Comparison of ENCODE assay signal across 17 cellular contexts in the genomic region with DNA sequence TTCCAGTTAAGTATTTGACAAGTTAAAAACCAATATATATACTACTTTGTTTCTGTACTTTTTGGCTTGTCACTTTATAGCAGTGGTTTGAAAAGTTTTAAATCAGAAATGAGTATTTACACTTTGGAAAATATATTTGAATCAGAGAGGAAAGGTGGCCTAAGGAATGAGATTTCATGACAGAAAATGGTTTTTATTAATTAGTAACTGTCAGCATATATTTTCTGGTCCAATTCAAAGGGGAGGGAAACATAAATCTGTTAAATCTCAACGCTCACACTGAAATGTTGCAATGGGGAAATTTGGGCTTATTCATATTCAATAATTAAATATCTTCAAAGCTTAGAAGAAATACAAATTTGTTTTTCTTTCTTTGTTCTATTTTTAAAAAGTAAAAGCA.
"Had no signal": no experiment of that assay in that cellular context is flagged by ENCODE, and none has a peak within 500 bp of the region (broad histone marks: within the 10 kb centered on the region; RNA-seq: fewer than 3 reads in every experiment).

No MANE protein-coding gene starts in this region.

- H3K27ac ChIP-seq: dorsolateral prefrontal cortex, thoracic aorta, tibial nerve, upper lobe of right lung, uterus had no signal

- H3K4me3 ChIP-seq: dorsolateral prefrontal cortex, mucosa of descending colon, right atrium auricular region, skin epidermis, thoracic aorta, tibial nerve, upper lobe of right lung, uterus had no signal

- H3K27me3 ChIP-seq: dorsolateral prefrontal cortex, right atrium auricular region, tibial nerve, upper lobe of right lung, uterus had no signal

- H3K9me3 ChIP-seq: mucosa of descending colon, right atrium auricular region, thoracic aorta, tibial nerve, upper lobe of right lung, uterus had no signal

- H3K36me3 ChIP-seq: right atrium auricular region, thoracic aorta, upper lobe of right lung, uterus had no signal

- DNase-seq: dorsolateral prefrontal cortex; effector CD4-positive, alpha-beta T cell; kidney; mesenchymal stem cell; mucosa of descending colon; naive thymus-derived CD4-positive, alpha-beta T cell; nucleus accumbens; posterior cingulate gyrus; stimulated activated CD4-positive, alpha-beta T cell treated with anti-CD3 and anti-CD28 coated beads, Interleukin-15, amount 100 ng/mL, for 24 hours; stimulated activated CD4-positive, alpha-beta T cell treated with anti-CD3 and anti-CD28 coated beads, Interleukin-2, amount 100 ng/mL, for 48 hours; stimulated activated naive B cell treated with anti-CD40 and anti-IgM and Interleukin-4, amounts not matched to agents 10 μg/mL and 1 μg/mL and 100 μg/mL, for 72 hours; upper lobe of right lung; uterus had no signal

- ATAC-seq: naive thymus-derived CD4-positive, alpha-beta T cell; stimulated activated naive B cell treated with anti-CD40 and anti-IgM and Interleukin-4, amounts not matched to agents 10 μg/mL and 1 μg/mL and 100 μg/mL, for 72 hours had no signal

- H3K4me1 ChIP-seq: uterus had no signal
